Comparison of ENCODE assay signal across 1 cellular context in the genomic region with DNA sequence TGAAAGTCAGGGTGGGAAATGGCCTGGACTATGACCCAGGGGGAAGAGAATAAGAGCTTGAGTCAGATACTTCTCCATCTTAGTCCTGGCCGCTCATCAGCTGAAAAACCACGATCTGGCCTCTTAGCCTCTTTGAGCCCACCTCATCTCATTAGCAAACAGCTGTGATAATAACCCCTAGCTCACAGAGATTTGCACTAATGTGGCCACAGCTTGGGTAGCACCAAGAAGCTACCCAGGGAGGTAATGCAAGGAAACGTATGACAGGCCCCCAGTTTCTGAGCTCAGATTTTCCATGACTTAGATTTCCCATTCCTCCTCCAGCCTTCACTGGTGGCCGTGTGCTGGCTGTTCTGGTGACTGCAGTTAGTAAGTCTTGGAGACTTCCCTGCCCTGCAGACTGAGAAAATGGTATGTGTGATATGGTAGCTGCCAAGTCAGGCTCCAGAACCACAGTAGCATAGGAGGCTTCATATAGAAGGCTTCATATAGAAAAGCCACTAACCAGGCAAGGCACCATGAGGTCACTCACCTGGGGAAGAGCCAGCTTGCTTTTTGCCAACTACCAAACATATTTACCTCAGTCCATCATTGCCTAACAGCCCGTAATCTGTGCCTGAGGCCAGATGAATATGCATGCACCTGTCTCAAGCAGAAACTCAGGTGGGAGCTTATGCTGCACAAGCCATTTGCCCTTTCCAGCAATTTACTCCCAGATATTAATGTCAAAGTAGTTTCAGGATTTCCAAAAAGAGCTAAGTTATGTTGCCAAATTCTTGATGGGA.
TF ChIP-seq lines count a peak whose summit lies in the region.

No MANE protein-coding gene starts in this region.

TF ChIP-seq in HepG2, 621 proteins besides CTCF, POLR2A, EP300 and RAD21 (continued from another document):
- TF ChIP-seq, protein P1, sequence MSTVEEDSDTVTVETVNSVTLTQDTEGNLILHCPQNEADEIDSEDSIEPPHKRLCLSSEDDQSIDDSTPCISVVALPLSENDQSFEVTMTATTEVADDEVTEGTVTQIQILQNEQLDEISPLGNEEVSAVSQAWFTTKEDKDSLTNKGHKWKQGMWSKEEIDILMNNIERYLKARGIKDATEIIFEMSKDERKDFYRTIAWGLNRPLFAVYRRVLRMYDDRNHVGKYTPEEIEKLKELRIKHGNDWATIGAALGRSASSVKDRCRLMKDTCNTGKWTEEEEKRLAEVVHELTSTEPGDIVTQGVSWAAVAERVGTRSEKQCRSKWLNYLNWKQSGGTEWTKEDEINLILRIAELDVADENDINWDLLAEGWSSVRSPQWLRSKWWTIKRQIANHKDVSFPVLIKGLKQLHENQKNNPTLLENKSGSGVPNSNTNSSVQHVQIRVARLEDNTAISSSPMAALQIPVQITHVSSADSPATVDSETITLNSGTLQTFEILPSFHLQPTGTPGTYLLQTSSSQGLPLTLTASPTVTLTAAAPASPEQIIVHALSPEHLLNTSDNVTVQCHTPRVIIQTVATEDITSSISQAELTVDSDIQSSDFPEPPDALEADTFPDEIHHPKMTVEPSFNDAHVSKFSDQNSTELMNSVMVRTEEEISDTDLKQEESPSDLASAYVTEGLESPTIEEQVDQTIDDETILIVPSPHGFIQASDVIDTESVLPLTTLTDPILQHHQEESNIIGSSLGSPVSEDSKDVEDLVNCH (CRISPR knock-in tag; IDR thresholded peaks at IDR 0.05), result no peak
- TF ChIP-seq RARA (CRISPR knock-in tag; IDR thresholded peaks at IDR 0.05) (no peak), CENPT (CRISPR knock-in tag; IDR thresholded peaks at IDR 0.05; ENCODE audit: low read depth) (no peak), ZZZ3 (CRISPR knock-in tag; IDR thresholded peaks at IDR 0.05; ENCODE audit: borderline replicate concordance) (no peak), NFE2L2 (IDR thresholded peaks at IDR 0.05; ENCODE audit: low read length) (no peak), RFX1 (IDR thresholded peaks at IDR 0.05) (no peak), HCFC1 (IDR thresholded peaks at IDR 0.05; ENCODE audit: low read depth, low read length) (no peak), HOXA5 (CRISPR knock-in tag; IDR thresholded peaks at IDR 0.05) (no peak), NBN (conservative IDR thresholded peaks at IDR 0.05) (no peak), ZNF432 (CRISPR knock-in tag; IDR thresholded peaks at IDR 0.05; ENCODE audit: borderline replicate concordance) (no peak)
- TF ChIP-seq, protein P2, sequence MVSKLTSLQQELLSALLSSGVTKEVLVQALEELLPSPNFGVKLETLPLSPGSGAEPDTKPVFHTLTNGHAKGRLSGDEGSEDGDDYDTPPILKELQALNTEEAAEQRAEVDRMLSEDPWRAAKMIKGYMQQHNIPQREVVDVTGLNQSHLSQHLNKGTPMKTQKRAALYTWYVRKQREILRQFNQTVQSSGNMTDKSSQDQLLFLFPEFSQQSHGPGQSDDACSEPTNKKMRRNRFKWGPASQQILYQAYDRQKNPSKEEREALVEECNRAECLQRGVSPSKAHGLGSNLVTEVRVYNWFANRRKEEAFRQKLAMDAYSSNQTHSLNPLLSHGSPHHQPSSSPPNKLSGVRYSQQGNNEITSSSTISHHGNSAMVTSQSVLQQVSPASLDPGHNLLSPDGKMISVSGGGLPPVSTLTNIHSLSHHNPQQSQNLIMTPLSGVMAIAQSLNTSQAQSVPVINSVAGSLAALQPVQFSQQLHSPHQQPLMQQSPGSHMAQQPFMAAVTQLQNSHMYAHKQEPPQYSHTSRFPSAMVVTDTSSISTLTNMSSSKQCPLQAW (CRISPR knock-in tag; IDR thresholded peaks at IDR 0.05), result no peak
